ENCODE assay signal across 17 cellular contexts in the genomic region with DNA sequence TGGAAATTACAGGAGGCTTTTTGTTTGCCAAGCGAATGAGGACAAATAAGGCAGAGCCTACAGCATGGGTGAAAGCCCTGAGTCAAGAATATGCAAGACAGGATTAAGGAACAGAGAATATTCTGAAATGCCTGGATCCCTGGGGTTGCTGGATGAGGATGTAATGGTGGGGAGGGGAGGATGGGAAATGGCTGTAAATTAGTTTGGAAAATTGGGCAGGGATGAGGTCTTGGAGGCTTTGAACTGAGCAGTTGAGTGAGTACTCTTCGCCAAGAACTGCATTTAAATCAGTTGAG.
DNase-seq lines count a peak whose midpoint lies in the region; ATAC-seq and TF ChIP-seq lines count a peak whose summit lies in the region.
"Had no signal": no experiment of that assay in that cellular context is flagged by ENCODE, and none has a peak within 500 bp of the region (broad histone marks: within the 10 kb centered on the region; RNA-seq: fewer than 3 reads in every experiment).

No MANE protein-coding gene starts in this region.

- WGBS in ectodermal cell, 2 experiments: 43 to 46% methylated on average over 2 of the region's 2 CpGs

- H3K27me3 Mint-ChIP-seq in MCF 10A (ENCODE audit: insufficient read depth, unreplicated experiment): no peaks in the 10 kb centered on the region
- peaks cover 27% of the 10 kb centered on the region for H3K27me3 Mint-ChIP-seq in neural progenitor cell (ENCODE audit: insufficient read depth, low read depth)
- H3K27me3 Mint-ChIP-seq in type B pancreatic cell: no peaks in the 10 kb centered on the region

- DNase-seq in breast epithelium (ENCODE audit: low spot score in 2 of 2) (no peak), MCF 10A (ENCODE audit: unreplicated experiment) (no peak), neural progenitor cell (ENCODE audit: low spot score) (no peak), GDM1 (lab: John Stamatoyannopoulos, UW) (no peak), type B pancreatic cell (ENCODE audit: extremely low spot score, unreplicated experiment) (no peak)
- DNase-seq: 8988T; CD8-positive, alpha-beta T cell; MM.1S; NCI-H1092 treated with DMSO at 0.1 percent for 48 hours; NCI-H2081 treated with DMSO at 0.1 percent for 48 hours; NCI-H510A treated with DMSO at 0.1 percent for 48 hours; NCI-H82; SK-N-SH had no signal

- no peak overlapping the region for H2AFZ ChIP-seq in neural progenitor cell (replicated peaks)

- H3K27ac Mint-ChIP-seq in MCF 10A (ENCODE audit: low read depth, unreplicated experiment) (no peak overlapping the region), neural progenitor cell (peak overlapping the region; percentile 26), type B pancreatic cell (no peak overlapping the region)
- H3K27ac Mint-ChIP-seq: CD8-positive, alpha-beta T cell had no signal

- TF ChIP-seq POLR2A in breast epithelium (IDR thresholded peaks at IDR 0.05): no peak

- peaks cover 28% of the 10 kb centered on the region for H3F3A ChIP-seq in neural progenitor cell (ENCODE audit: low read depth)

- H3K4me3 Mint-ChIP-seq in MCF 10A (ENCODE audit: unreplicated experiment) (no peak overlapping the region), neural progenitor cell (peak overlapping the region; percentile 23), type B pancreatic cell (no peak overlapping the region)
- H3K4me3 Mint-ChIP-seq: CD8-positive, alpha-beta T cell had no signal

- H3K9ac ChIP-seq in neural progenitor cell: no peak overlapping the region
- H3K9ac ChIP-seq: SK-N-SH had no signal

- TF ChIP-seq CTCF in breast epithelium (IDR thresholded peaks at IDR 0.05): no peak
- no peak for TF ChIP-seq CTCF in MCF 10A (IDR thresholded peaks at IDR 0.05; ENCODE audit: unreplicated experiment)
- TF ChIP-seq CTCF in neural progenitor cell (IDR thresholded peaks at IDR 0.05): no peak
- TF ChIP-seq CTCF in type B pancreatic cell (conservative IDR thresholded peaks at IDR 0.05): no peak

- ATAC-seq in GM19455 (IDR thresholded peaks at IDR 0.05; ENCODE audit: unreplicated experiment) (no peak), GM19351 (IDR thresholded peaks at IDR 0.05; ENCODE audit: unreplicated experiment) (no peak)
- ATAC-seq: CD8-positive, alpha-beta T cell; Panc1 had no signal

- POLR2A ChIA-PET in MCF 10A (lab: Yijun Ruan, JAX): no interaction called here

- H3K27me3 ChIP-seq in breast epithelium (no peaks in the 10 kb centered on the region), ectodermal cell (ENCODE audit: control insufficient read depth, insufficient read depth, low read length, poor library complexity, severe bottlenecking) (no peaks in the 10 kb centered on the region), neural progenitor cell (peaks cover 62% of the 10 kb centered on the region)

- H3K4me3 ChIP-seq in breast epithelium (no peak overlapping the region), ectodermal cell (ENCODE audit: insufficient read depth, low read depth, low read length) (no peak overlapping the region), neural progenitor cell (peak overlapping the region; percentile 12)

- H3K9me3 ChIP-seq in breast epithelium (no peaks in the 10 kb centered on the region), ectodermal cell (ENCODE audit: control insufficient read depth, low read length) (no peaks in the 10 kb centered on the region), neural progenitor cell (ENCODE audit: low read depth) (no peaks in the 10 kb centered on the region)
- H3K9me3 ChIP-seq: SK-N-SH had no signal

- H3K36me3 ChIP-seq in breast epithelium: no peaks in the 10 kb centered on the region
- H3K36me3 ChIP-seq in ectodermal cell (ENCODE audit: control insufficient read depth, insufficient read depth, low read length): no peaks in the 10 kb centered on the region
- no peaks in the 10 kb centered on the region for H3K36me3 ChIP-seq in neural progenitor cell

- no TSS peak for BruUV-seq in MCF 10A (replicated peaks; lab: Mats Ljungman, UMichigan)

- H3K4me1 ChIP-seq in breast epithelium (peaks cover 5 to 6% of the 10 kb centered on the region in 2 donors), ectodermal cell (ENCODE audit: control insufficient read depth, insufficient read depth, low read length) (peaks cover 26% of the 10 kb centered on the region), neural progenitor cell (peaks cover 39% of the 10 kb centered on the region)

- intact Hi-C loops in breast epithelium (cut with DNase I; ENCODE audit: low total_unique reads) (no loop called here), MCF 10A (cut with micrococcal nuclease) (no loop called here)

- H3K4me1 Mint-ChIP-seq in MCF 10A (ENCODE audit: insufficient read depth, unreplicated experiment): peaks cover 25% of the 10 kb centered on the region
- H3K4me1 Mint-ChIP-seq in neural progenitor cell: peaks cover 27% of the 10 kb centered on the region
- H3K4me1 Mint-ChIP-seq in type B pancreatic cell (ENCODE audit: unreplicated experiment): peaks cover 30% of the 10 kb centered on the region

- CTCF ChIA-PET in MCF 10A (lab: Yijun Ruan, JAX): interaction anchor here (0.6 to 1.0 kb wide), 2 partner anchors 16 to 125 kb away, joined by 3 read pairs; no protein-coding TSS in a partner anchor

- H3K27ac ChIP-seq in breast epithelium (peak overlapping the region; percentile 33 to 58), ectodermal cell (ENCODE audit: insufficient read depth, low read depth, low read length, poor library complexity, severe bottlenecking) (peak overlapping the region; percentile 45), neural progenitor cell (peak overlapping the region; percentile 34)

- H3K9me3 Mint-ChIP-seq in MCF 10A (ENCODE audit: unreplicated experiment): no peaks in the 10 kb centered on the region
- no peaks in the 10 kb centered on the region for H3K9me3 Mint-ChIP-seq in neural progenitor cell
- H3K9me3 Mint-ChIP-seq in type B pancreatic cell: no peaks in the 10 kb centered on the region
- H3K9me3 Mint-ChIP-seq: CD8-positive, alpha-beta T cell had no signal

- H3K4me2 ChIP-seq in neural progenitor cell: peak overlapping the region; percentile 73
- H3K4me2 ChIP-seq: SK-N-SH had no signal

- H3K36me3 Mint-ChIP-seq in MCF 10A (ENCODE audit: insufficient read depth, unreplicated experiment) (peaks cover 9% of the 10 kb centered on the region), neural progenitor cell (peaks cover 2% of the 10 kb centered on the region), type B pancreatic cell (no peaks in the 10 kb centered on the region)
- H3K36me3 Mint-ChIP-seq: CD8-positive, alpha-beta T cell had no signal

- peaks cover 24% of the 10 kb centered on the region for H4K20me1 ChIP-seq in neural progenitor cell (ENCODE audit: low read depth)

- no peaks in the 10 kb centered on the region for H3K79me2 ChIP-seq in neural progenitor cell (ENCODE audit: low read depth)
